23 cellular contexts compared by ENCODE assay signal in the genomic region with DNA sequence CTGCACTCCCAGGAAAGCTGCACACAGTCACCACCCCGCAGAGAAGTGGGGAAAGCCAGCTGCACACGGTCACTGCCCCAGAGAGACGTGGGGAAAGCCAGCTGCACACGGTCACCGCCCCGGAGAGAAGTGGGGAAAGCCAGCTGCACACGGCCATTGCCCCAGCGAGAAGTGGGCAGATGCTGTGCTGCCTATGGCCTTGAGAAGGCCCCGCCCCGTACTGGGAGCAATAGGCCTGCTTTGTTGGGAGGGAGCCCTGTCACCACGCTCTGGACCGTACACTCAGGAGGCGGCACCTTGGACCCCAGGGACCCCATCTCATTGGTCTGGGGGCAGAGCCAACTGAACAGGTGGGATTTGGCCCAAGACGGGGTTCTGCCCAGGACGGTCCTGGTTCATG. TPM values are rescaled to one million over a fixed set of nuclear protein-coding genes. Genes with fewer than 3 reads are reported as not detected.
DNase-seq lines count a peak whose midpoint lies in the region; TF ChIP-seq lines count a peak whose summit lies in the region.
"Had no signal": no experiment of that assay in that cellular context is flagged by ENCODE, and none has a peak within 500 bp of the region (broad histone marks: within the 10 kb centered on the region; RNA-seq: fewer than 3 reads in every experiment).

No MANE protein-coding gene starts in this region.

- no peak overlapping the region for H3K4me3 ChIP-seq in BLaER1
- no peak overlapping the region for H3K4me3 ChIP-seq in HEK293 (ENCODE audit: low read depth, low read length)
- no peak overlapping the region for H3K4me3 ChIP-seq in neural progenitor cell
- H3K4me3 ChIP-seq: A549, K562, MG63 had no signal

- peak overlapping the region; percentile 43 for H3K4me3 Mint-ChIP-seq in neural progenitor cell
- H3K4me3 Mint-ChIP-seq: B cell; CD4-positive, alpha-beta T cell; T-helper 1 cell treated with Interleukin-12 subunit alpha and Interleukin-12 subunit beta and Interleukin-4 antibody, amounts not matched to agents 30 μg/mL and 1 μg/mL, for 36 hours had no signal

- POLR2A ChIA-PET in HEK293 (lab: Yijun Ruan, JAX), result interaction anchor here (0.6 kb wide), 1 partner anchor 242 kb away, joined by 5 read pairs; no protein-coding TSS in a partner anchor

- H3F3A ChIP-seq in neural progenitor cell (ENCODE audit: low read depth), result peaks cover 23% of the 10 kb centered on the region

- H3K9me3 ChIP-seq in BLaER1, result no peaks in the 10 kb centered on the region
- no peaks in the 10 kb centered on the region for H3K9me3 ChIP-seq in HEK293 (ENCODE audit: control insufficient read depth, insufficient read depth, low read depth, low read length)
- H3K9me3 ChIP-seq in neural progenitor cell (ENCODE audit: low read depth), result no peaks in the 10 kb centered on the region
- H3K9me3 ChIP-seq: A549, Caco-2, MG63 had no signal

- H3K36me3 Mint-ChIP-seq in neural progenitor cell, result no peaks in the 10 kb centered on the region

- H3K4me1 ChIP-seq in BLaER1, result peaks cover 92% of the 10 kb centered on the region
- peaks cover 7% of the 10 kb centered on the region; the same call in 1 of the 2 replicates for H3K4me1 ChIP-seq in HEK293 (ENCODE audit: control insufficient read depth, insufficient read depth, low read length)
- H3K4me1 ChIP-seq in neural progenitor cell, result peaks cover 23% of the 10 kb centered on the region
- H3K4me1 ChIP-seq: Caco-2 had no signal

- no peak overlapping the region for H3K9ac ChIP-seq in BLaER1
- no peak overlapping the region for H3K9ac ChIP-seq in neural progenitor cell

- H3K79me2 ChIP-seq in neural progenitor cell (ENCODE audit: low read depth), result no peaks in the 10 kb centered on the region

- CTCF ChIA-PET in HEK293 (lab: Yijun Ruan, JAX), result interaction anchor here (1.3 kb wide), 1 partner anchor 26 kb away, joined by 5 read pairs; no protein-coding TSS in a partner anchor

- no peaks in the 10 kb centered on the region for H3K36me3 ChIP-seq in BLaER1
- peaks cover 0 to 16% of the 10 kb centered on the region in 2 experiments; a peak in 1 of 3 replicates for H3K36me3 ChIP-seq in HEK293 (ENCODE audit: control insufficient read depth in 2 of 2, insufficient read depth in 1 of 2, low read length in 2 of 2)
- no peaks in the 10 kb centered on the region for H3K36me3 ChIP-seq in neural progenitor cell

- TF ChIP-seq CTCF in HEK293 (tag by site-specific recombination; IDR thresholded peaks at IDR 0.05) (no peak), neural progenitor cell (IDR thresholded peaks at IDR 0.05) (no peak)

- DNase-seq in SHP77 treated with DMSO at 0.1 percent for 48 hours (lab: John Stamatoyannopoulos, UW) (peak; percentile 58), neural progenitor cell (ENCODE audit: low spot score) (no peak), NCI-H2196 treated with DMSO at 0.1 percent for 48 hours (lab: John Stamatoyannopoulos, UW; ENCODE audit: unreplicated experiment) (no peak), NCI-H2227 treated with DMSO at 0.1 percent for 48 hours (lab: John Stamatoyannopoulos, UW) (no peak), EL (no peak)
- DNase-seq: Caco-2; CD4-positive, alpha-beta T cell; DMS153; GF-D8; MG63; NCI-H1048; NCI-H1436; NCI-H187 treated with DMSO at 0.1 percent for 48 hours; NCI-H526 treated with DMSO at 0.1 percent for 48 hours; OCI-M1 had no signal

- H3K27me3 ChIP-seq in BLaER1 (no peaks in the 10 kb centered on the region), neural progenitor cell (no peaks in the 10 kb centered on the region)
- H3K27me3 ChIP-seq: MG63 had no signal

- H4K20me1 ChIP-seq in BLaER1 (peaks cover 8% of the 10 kb centered on the region; the same call in 1 of the 2 replicates), neural progenitor cell (ENCODE audit: low read depth) (peaks cover 4% of the 10 kb centered on the region)

- peaks cover 2% of the 10 kb centered on the region for H3K27me3 Mint-ChIP-seq in neural progenitor cell (ENCODE audit: insufficient read depth, low read depth)
- H3K27me3 Mint-ChIP-seq: B cell had no signal

- H3K4me1 Mint-ChIP-seq in neural progenitor cell, result peaks cover 51% of the 10 kb centered on the region

- no peaks in the 10 kb centered on the region for H3K9me3 Mint-ChIP-seq in neural progenitor cell
- H3K9me3 Mint-ChIP-seq: CD4-positive, alpha-beta T cell; T-helper 1 cell treated with Interleukin-12 subunit alpha and Interleukin-12 subunit beta and Interleukin-4 antibody, amounts not matched to agents 30 μg/mL and 1 μg/mL, for 36 hours had no signal

- H3K27ac Mint-ChIP-seq in neural progenitor cell, result peak overlapping the region; percentile 37
- H3K27ac Mint-ChIP-seq: B cell; CD4-positive, alpha-beta T cell; T-helper 1 cell treated with Interleukin-12 subunit alpha and Interleukin-12 subunit beta and Interleukin-4 antibody, amounts not matched to agents 30 μg/mL and 1 μg/mL, for 36 hours had no signal

- H2AFZ ChIP-seq in neural progenitor cell (replicated peaks), result no peak overlapping the region

- 0 out of 2 replicates have a peak overlapping the region, but pooled peaks have one; percentile 41 for H3K27ac ChIP-seq in BLaER1
- H3K27ac ChIP-seq in HEK293 (ENCODE audit: extremely low read depth, low read depth, low read length), result no peak overlapping the region
- H3K27ac ChIP-seq in neural progenitor cell, result no peak overlapping the region
- H3K27ac ChIP-seq: A549 had no signal

- H3K4me2 ChIP-seq in BLaER1 (peak overlapping the region; percentile 99), neural progenitor cell (no peak overlapping the region)
- H3K4me2 ChIP-seq: A549 had no signal

TF ChIP-seq in HEK293, 187 proteins besides CTCF, POLR2A, EP300 and RAD21:
- TF ChIP-seq ZNF837 (tag by site-specific recombination; IDR thresholded peaks at IDR 0.05) (no peak), SP2 (tag by site-specific recombination; IDR thresholded peaks at IDR 0.05) (peak; percentile 24; the same call in 1 of the 2 replicates)

RNA-seq across cellular contexts. Expression of a gene that starts 4.3 kb away (rescaled TPM):
- 8.4 and 27.3 TPM in 2 replicates for total RNA-seq in neural progenitor cell (ENCODE audit: low replicate concordance)

RNA-seq across cellular contexts. Expression of a gene that starts 21.2 kb away (rescaled TPM):
- 5.5 and 22.2 TPM in 2 replicates for total RNA-seq in neural progenitor cell (ENCODE audit: low replicate concordance)
- total RNA-seq: B cell; Caco-2; CD4-positive, alpha-beta T cell; K562; LHCN-M2; Right ventricle myocardium inferior had no signal

RNA-seq across cellular contexts. Expression of a gene that starts 29.4 kb away (rescaled TPM):
- 88.4 and 118 TPM in 2 replicates for total RNA-seq in neural progenitor cell (ENCODE audit: low replicate concordance)

RNA-seq across cellular contexts. Expression of a gene that starts 59.3 kb away (rescaled TPM):
- total RNA-seq in neural progenitor cell (ENCODE audit: low replicate concordance), result 3.1 and 5.9 TPM in 2 replicates
